ENCODE assay signal across 8 cellular contexts in the genomic region with DNA sequence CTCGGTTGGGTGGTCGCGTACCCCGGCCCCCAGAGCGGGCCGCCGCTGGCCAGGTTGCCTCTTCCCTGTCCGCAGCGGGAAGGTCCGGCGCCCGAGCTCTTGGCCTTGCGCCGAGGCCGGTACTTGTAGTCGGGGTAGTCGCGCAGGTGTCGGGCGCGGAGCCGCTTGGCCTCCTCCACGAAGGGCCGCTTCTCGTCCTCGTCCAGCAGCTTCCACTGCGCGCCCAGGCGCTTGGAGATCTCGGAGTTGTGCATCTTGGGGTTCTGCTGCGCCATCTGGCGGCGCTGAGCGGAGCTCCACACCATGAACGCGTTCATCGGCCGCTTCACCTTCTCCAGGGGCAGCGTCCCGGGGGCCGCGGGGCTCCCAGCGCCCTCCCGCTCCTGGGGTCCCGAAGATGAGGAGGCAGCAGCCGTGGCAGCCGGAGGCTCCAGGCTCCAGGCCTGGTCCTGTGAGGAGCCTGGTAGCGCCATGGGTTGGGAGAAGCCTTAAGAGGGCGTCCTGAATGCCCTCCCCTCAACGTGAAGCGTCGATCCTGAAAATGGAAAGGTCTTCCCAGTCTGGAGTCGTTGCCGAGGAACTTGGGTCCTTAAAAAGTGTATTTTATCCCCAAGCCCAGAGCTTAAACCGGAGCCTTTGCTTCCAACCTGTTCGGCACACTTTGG. TPM values are rescaled to one million over a fixed set of nuclear protein-coding genes. Genes with fewer than 3 reads are reported as not detected.
A peak's percentile ranks its signal among the peaks of the same experiment; 100 is the strongest.
DNase-seq lines count a peak whose midpoint lies in the region; ATAC-seq, FAIRE-seq and TF ChIP-seq lines count a peak whose summit lies in the region.

No MANE protein-coding gene starts in this region.

- intact Hi-C loops in stomach (cut with DNase I; ENCODE audit: low total_unique reads): no loop called here

- TF ChIP-seq POLR2A in stomach (IDR thresholded peaks at IDR 0.05): no peak

- H4K20me1 ChIP-seq in OCI-LY1 (ENCODE audit: insufficient read depth, low read length): no peaks in the 10 kb centered on the region

- no peak overlapping the region for H2AFZ ChIP-seq in OCI-LY1 (ENCODE audit: low read length)

- H3K4me1 Mint-ChIP-seq in activated naive CD4-positive, alpha-beta T cell treated with anti-CD3 and anti-CD28 coated beads, Interleukin-2, amount 10 ng/mL, durations not matched to agents 7 days and 5 days: peaks cover 22% of the 10 kb centered on the region
- peaks cover 28% of the 10 kb centered on the region for H3K4me1 Mint-ChIP-seq in nephron

- no peak for TF ChIP-seq EP300 in stomach (IDR thresholded peaks at IDR 0.05)

- CTCF ChIA-PET in activated naive CD4-positive, alpha-beta T cell treated with anti-CD3 and anti-CD28 coated beads, Interleukin-2, amount 10 ng/mL, durations not matched to agents 7 days and 5 days (lab: Charles Lee): interaction anchor here (0.9 to 2.6 kb wide), 17 partner anchors 9 to 544 kb away, joined by 3 to 22 read pairs (median 4); a partner anchor contains a TSS

- H3F3A ChIP-seq in OCI-LY1 (ENCODE audit: insufficient read depth, low read length): no peaks in the 10 kb centered on the region

- H3K79me2 ChIP-seq in OCI-LY1 (ENCODE audit: insufficient read depth, low read length): no peaks in the 10 kb centered on the region

- H3K27ac Mint-ChIP-seq in activated naive CD4-positive, alpha-beta T cell treated with anti-CD3 and anti-CD28 coated beads, Interleukin-2, amount 10 ng/mL, durations not matched to agents 7 days and 5 days: no peak overlapping the region
- H3K27ac Mint-ChIP-seq in nephron: no peak overlapping the region

- H3K27me3 ChIP-seq in OCI-LY1 (ENCODE audit: insufficient read depth, low read length): no peaks in the 10 kb centered on the region
- H3K27me3 ChIP-seq in stomach: no peaks in the 10 kb centered on the region

- peak; percentile 94 for DNase-seq in ELR (ENCODE audit: low read depth)
- DNase-seq in activated naive CD4-positive, alpha-beta T cell treated with anti-CD3 and anti-CD28 coated beads, Interleukin-2, amount 10 ng/mL, durations not matched to agents 7 days and 5 days: peak; percentile 80
- DNase-seq in frontal cortex (ENCODE audit: low spot score in 2 of 2): peak; percentile 88 to 96
- DNase-seq in stomach: peak; percentile 86
- no peak for DNase-seq in NCI-H774 (lab: John Stamatoyannopoulos, UW)

- no peaks in the 10 kb centered on the region for H3K27me3 Mint-ChIP-seq in activated naive CD4-positive, alpha-beta T cell treated with anti-CD3 and anti-CD28 coated beads, Interleukin-2, amount 10 ng/mL, durations not matched to agents 7 days and 5 days
- H3K27me3 Mint-ChIP-seq in nephron (ENCODE audit: low read depth): no peaks in the 10 kb centered on the region

- no peak overlapping the region for H3K4me3 Mint-ChIP-seq in activated naive CD4-positive, alpha-beta T cell treated with anti-CD3 and anti-CD28 coated beads, Interleukin-2, amount 10 ng/mL, durations not matched to agents 7 days and 5 days
- peak overlapping the region in 2 of 3 experiments; percentile 60 to 66 for H3K4me3 Mint-ChIP-seq in nephron

- H3K9me2 ChIP-seq in OCI-LY1 (ENCODE audit: low read depth, low read length): no peaks in the 10 kb centered on the region

- peaks cover 14% of the 10 kb centered on the region for H3K4me1 ChIP-seq in OCI-LY1 (ENCODE audit: insufficient read depth, low read length, severe bottlenecking)
- H3K4me1 ChIP-seq in stomach: peaks cover 22 to 64% (median 52%) of the 10 kb centered on the region in 4 donors

- TF ChIP-seq CTCF in OCI-LY1 (IDR thresholded peaks at IDR 0.05; ENCODE audit: low read length): peak; percentile 47
- TF ChIP-seq CTCF in nephron (IDR thresholded peaks at IDR 0.05; ENCODE audit: unreplicated experiment in 3 of 3): peak; percentile 77 to 82 (median 78)
- TF ChIP-seq CTCF in stomach (IDR thresholded peaks at IDR 0.05): peak in 5 of 7 experiments; percentile 72 to 90 (median 84)

- no peak overlapping the region for H3K4me3 ChIP-seq in OCI-LY1 (ENCODE audit: low read depth, low read length, poor library complexity, severe bottlenecking)
- H3K4me3 ChIP-seq in stomach: peak overlapping the region; percentile 38 to 55 (median 44)

- H3K36me3 ChIP-seq in OCI-LY1 (ENCODE audit: insufficient read depth, low read length) (peaks cover 70% of the 10 kb centered on the region), stomach (peaks cover 33 to 82% (median 69%) of the 10 kb centered on the region in 4 donors)

- no peak overlapping the region for H3K27ac ChIP-seq in OCI-LY1 (ENCODE audit: low read depth, low read length, poor library complexity, severe bottlenecking)
- H3K27ac ChIP-seq in stomach: peak overlapping the region; percentile 10 to 83 (median 59)

- peaks cover 47% of the 10 kb centered on the region for H3K36me3 Mint-ChIP-seq in activated naive CD4-positive, alpha-beta T cell treated with anti-CD3 and anti-CD28 coated beads, Interleukin-2, amount 10 ng/mL, durations not matched to agents 7 days and 5 days
- peaks cover 57% of the 10 kb centered on the region for H3K36me3 Mint-ChIP-seq in nephron (ENCODE audit: low read depth)

- WGBS in stomach, 5 donors: 16 to 27% (median 18%) methylated on average over 20 to 56 of the region's 56 CpGs

- no peak overlapping the region for H3K4me2 ChIP-seq in OCI-LY1 (ENCODE audit: low read length)

- no peak for ATAC-seq in HG02885 (IDR thresholded peaks at IDR 0.05; ENCODE audit: poor library complexity, unreplicated experiment)

- FAIRE-seq in frontal cortex (lab: Jason Lieb, UNC): no peak

- H3K9me3 Mint-ChIP-seq in activated naive CD4-positive, alpha-beta T cell treated with anti-CD3 and anti-CD28 coated beads, Interleukin-2, amount 10 ng/mL, durations not matched to agents 7 days and 5 days: no peaks in the 10 kb centered on the region
- H3K9me3 Mint-ChIP-seq in nephron: no peaks in the 10 kb centered on the region

- H3K9me3 ChIP-seq in OCI-LY1 (ENCODE audit: low read length) (no peaks in the 10 kb centered on the region), stomach (no peaks in the 10 kb centered on the region)

- no peak overlapping the region for H3K9ac ChIP-seq in OCI-LY1 (ENCODE audit: low read length)

RNA-seq across cellular contexts. Expression of a gene that starts 0.6 kb away (rescaled TPM):
- total RNA-seq in frontal cortex: 1.2 TPM
- total RNA-seq in stomach: 1 to 10 TPM in 1 of 5 donors, not detected in 4; 1.7 TPM
- 10 to 100 TPM in 1 of 3 donors, under 1 TPM in 2; 0.76 to 48.1 (median 0.81) TPM for polyA plus RNA-seq in stomach

RNA-seq across cellular contexts. Expression of a gene that starts 5.7 kb away (rescaled TPM):
- total RNA-seq in frontal cortex (35.1 TPM), stomach (100 to 1,000 TPM in 3 of 5 donors, 10 to 100 TPM in 2; 64.8 to 188 (median 117) TPM)
- polyA plus RNA-seq in stomach: 10 to 100 TPM; 27.2 to 67.4 (median 64.0) TPM

RNA-seq across cellular contexts. Expression of a gene that starts 9.9 kb away (rescaled TPM):
- 1.2 TPM for total RNA-seq in frontal cortex
- total RNA-seq in stomach: 10 to 100 TPM; 11.1 to 19.2 (median 13.9) TPM
- 10 to 100 TPM; 13.8 to 39.6 (median 28.9) TPM for polyA plus RNA-seq in stomach

RNA-seq across cellular contexts. Expression of a gene that starts 25.4 kb away (rescaled TPM):
- total RNA-seq in frontal cortex (68.1 TPM), stomach (10 to 100 TPM; 11.0 to 33.3 (median 23.3) TPM)
- polyA plus RNA-seq in stomach: 10 to 100 TPM; 22.7 to 28.5 (median 23.2) TPM

RNA-seq across cellular contexts. Expression of a gene that starts 27.6 kb away (rescaled TPM):
- total RNA-seq in frontal cortex: 102 TPM
- 10 to 100 TPM; 22.0 to 78.6 (median 49.9) TPM for total RNA-seq in stomach
- 10 to 100 TPM; 39.3 to 55.0 (median 53.0) TPM for polyA plus RNA-seq in stomach
